32 cellular contexts compared by ENCODE assay signal in genomic region chr1:175320804-175321203, GRCh38.
"Had no signal": no experiment of that assay in that cellular context is flagged by ENCODE, and none has a peak within 500 bp of the region (broad histone marks: within the 10 kb centered on the region; RNA-seq: fewer than 3 reads in every experiment).

No MANE protein-coding gene starts in this region.

- H3K4me1 ChIP-seq: breast epithelium, SJSA1 had no signal

- H3K4me3 Mint-ChIP-seq: activated CD4-positive, alpha-beta memory T cell treated with anti-CD3 and anti-CD28 coated beads for 36 hours; activated CD4-positive, alpha-beta T cell treated with anti-CD3 and anti-CD28 coated beads for 36 hours; activated naive CD4-positive, alpha-beta T cell treated with anti-CD3 and anti-CD28 coated beads for 36 hours; activated T-cell treated with anti-CD3 and anti-CD28 coated beads, Interleukin-2, amount 50 U/mL, for 4 hours; activated T-helper 1 cell treated with anti-CD3 and anti-CD28 coated beads, Interleukin-12 subunit alpha, Interleukin-12 subunit beta, Interleukin-2, Interleukin-4 antibody, amounts not matched to agents 30 ng/mL and 10 ng/mL and 1 ng/mL, durations not matched to agents 14 hours and 24 hours and 36 hours; T-helper 1 cell treated with Interleukin-12 subunit alpha and Interleukin-12 subunit beta and Interleukin-4 antibody, amounts not matched to agents 30 μg/mL and 1 μg/mL, for 36 hours had no signal

- H3K36me3 ChIP-seq: adrenal gland, breast epithelium, SJSA1 had no signal

- H3K36me3 Mint-ChIP-seq: activated CD4-positive, alpha-beta memory T cell treated with anti-CD3 and anti-CD28 coated beads for 36 hours; activated naive CD4-positive, alpha-beta T cell treated with anti-CD3 and anti-CD28 coated beads, Interleukin-2, amount 50 U/mL, for 72 hours had no signal

- H3K27me3 Mint-ChIP-seq: activated CD4-positive, alpha-beta memory T cell treated with anti-CD3 and anti-CD28 coated beads for 36 hours had no signal

- H3K9me3 ChIP-seq: adrenal gland, body of pancreas, breast epithelium, SJSA1, SK-N-SH had no signal

- H3K27ac Mint-ChIP-seq: activated CD4-positive, alpha-beta memory T cell treated with anti-CD3 and anti-CD28 coated beads for 36 hours; activated CD4-positive, alpha-beta T cell treated with anti-CD3 and anti-CD28 coated beads for 36 hours; activated naive CD4-positive, alpha-beta T cell treated with anti-CD3 and anti-CD28 coated beads for 36 hours; activated T-helper 1 cell treated with anti-CD3 and anti-CD28 coated beads, Interleukin-12 subunit alpha, Interleukin-12 subunit beta, Interleukin-2, Interleukin-4 antibody, amounts not matched to agents 30 ng/mL and 10 ng/mL and 1 ng/mL, durations not matched to agents 14 hours and 24 hours and 36 hours; T-helper 1 cell treated with Interleukin-12 subunit alpha and Interleukin-12 subunit beta and Interleukin-4 antibody, amounts not matched to agents 30 μg/mL and 1 μg/mL, for 36 hours had no signal

- DNase-seq: activated CD4-positive, alpha-beta memory T cell treated with anti-CD3 and anti-CD28 coated beads for 36 hours; activated CD4-positive, alpha-beta T cell treated with anti-CD3 and anti-CD28 coated beads for 36 hours; activated CD4-positive, alpha-beta T cell treated with anti-CD3 and anti-CD28 coated beads, Interleukin-2, amount 50 U/mL, for 1 hour; activated CD8-positive, alpha-beta memory T cell treated with anti-CD3 and anti-CD28 coated beads, Interleukin-2, amount 50 U/mL, for 4 hours; activated gamma-delta T cell treated with Interleukin-2 at 50 U/mL for 16 hours; activated naive CD4-positive, alpha-beta T cell treated with anti-CD3 and anti-CD28 coated beads for 36 hours; activated T-cell treated with anti-CD3 and anti-CD28 coated beads for 4 hours; activated T-cell treated with anti-CD3 and anti-CD28 coated beads, Interleukin-2, amount 50 U/mL, for 4 hours; adrenal gland; caudate nucleus; cerebellar nuclear complex; NCI-H1105; NCI-H1417 treated with DMSO at 0.1 percent for 48 hours; NCI-H187 treated with DMSO at 0.1 percent for 48 hours; NCI-H2081; NCI-H2171 treated with DMSO at 0.1 percent for 48 hours; NCI-H2227 treated with DMSO at 0.1 percent for 48 hours; NCI-H446; NCI-H524; NCI-H69; NCI-H82; SHP77 treated with DMSO at 0.1 percent for 48 hours; SK-N-SH; T1000 had no signal

- H3K4me3 ChIP-seq: adrenal gland, body of pancreas, breast epithelium, SJSA1 had no signal

- H3K27me3 ChIP-seq: adrenal gland, body of pancreas, breast epithelium had no signal

- ATAC-seq: activated CD4-positive, alpha-beta T cell treated with anti-CD3 and anti-CD28 coated beads for 36 hours; activated CD4-positive, CD25-positive, alpha-beta regulatory T cell treated with anti-CD3 and anti-CD28 coated beads, Interleukin-2, amount 50 U/mL, for 24 hours; activated naive CD4-positive, alpha-beta T cell treated with anti-CD3 and anti-CD28 coated beads, Interleukin-2, amount 50 U/mL, for 72 hours; activated T-cell treated with anti-CD3 and anti-CD28 coated beads, Interleukin-2, amount 50 U/mL, for 4 hours; body of pancreas; Panc1 had no signal
